Comparison of ENCODE assay signal across 18 cellular contexts in genomic region chr15:28269097-28269496, GRCh38.
"Had no signal": no experiment of that assay in that cellular context is flagged by ENCODE, and none has a peak within 500 bp of the region (broad histone marks: within the 10 kb centered on the region; RNA-seq: fewer than 3 reads in every experiment).

No MANE protein-coding gene starts in this region.

- H3K27ac ChIP-seq: esophagus squamous epithelium had no signal

- ATAC-seq: activated CD8-positive, alpha-beta T cell treated with anti-CD3 and anti-CD28 coated beads, Interleukin-2, amount 10 ng/mL, durations not matched to agents 7 days and 5 days had no signal

- H3K4me1 Mint-ChIP-seq: activated CD4-positive, alpha-beta T cell treated with anti-CD3 and anti-CD28 coated beads, Interleukin-2, amount 10 ng/mL, durations not matched to agents 24 days and 14 days; activated naive CD8-positive, alpha-beta T cell treated with anti-CD3 and anti-CD28 coated beads, Interleukin-2, amount 10 ng/mL, durations not matched to agents 7 days and 5 days had no signal

- H3K27me3 Mint-ChIP-seq: activated CD4-positive, alpha-beta T cell treated with anti-CD3 and anti-CD28 coated beads, Interleukin-2, amount 10 ng/mL, durations not matched to agents 24 days and 14 days; activated naive CD8-positive, alpha-beta T cell treated with anti-CD3 and anti-CD28 coated beads, Interleukin-2, amount 10 ng/mL, durations not matched to agents 7 days and 5 days; activated T-cell treated with anti-CD3 and anti-CD28 coated beads, Interleukin-2, amount 50 U/mL, for 24 hours; stimulated activated naive CD8-positive, alpha-beta T cell treated with anti-CD3 and anti-CD28 coated beads, Interleukin-15, Interleukin-2, amounts not matched to agents 100 ng/mL and 50 ng/mL, for 24 hours; type B pancreatic cell had no signal

- H3K9me3 Mint-ChIP-seq: activated CD4-positive, alpha-beta T cell treated with anti-CD3 and anti-CD28 coated beads, Interleukin-2, amount 10 ng/mL, durations not matched to agents 24 days and 14 days; activated naive CD8-positive, alpha-beta T cell treated with anti-CD3 and anti-CD28 coated beads, Interleukin-2, amount 10 ng/mL, durations not matched to agents 7 days and 5 days; activated T-cell treated with anti-CD3 and anti-CD28 coated beads, Interleukin-2, amount 50 U/mL, for 24 hours; activated T-helper 2 cell treated with anti-CD3 and anti-CD28 coated beads, Interferon-gamma antibody, Interleukin-2, Interleukin-4, amounts not matched to agents 10 μg/mL and 5 μg/mL and 100 μg/mL, durations not matched to agents 14 hours and 24 hours and 36 hours; nephron progenitor cell; stimulated activated naive CD8-positive, alpha-beta T cell treated with anti-CD3 and anti-CD28 coated beads, Interleukin-15, Interleukin-2, amounts not matched to agents 100 ng/mL and 50 ng/mL, for 24 hours; T-helper 2 cell treated with Interferon-gamma antibody and Interleukin-4, amounts not matched to agents 5 μg/mL and 100 μg/mL, for 36 hours; type B pancreatic cell had no signal

- H3K4me1 ChIP-seq: esophagus squamous epithelium had no signal

- H3K4me3 ChIP-seq: esophagus squamous epithelium had no signal

- H3K27me3 ChIP-seq: esophagus squamous epithelium had no signal

- H3K9me3 ChIP-seq: esophagus squamous epithelium had no signal

- H3K27ac Mint-ChIP-seq: activated CD4-positive, alpha-beta T cell treated with anti-CD3 and anti-CD28 coated beads, Interleukin-2, amount 10 ng/mL, durations not matched to agents 24 days and 14 days; activated CD8-positive, alpha-beta T cell treated with anti-CD3 and anti-CD28 coated beads, Interleukin-2, amount 10 ng/mL, durations not matched to agents 7 days and 5 days; activated naive CD8-positive, alpha-beta T cell treated with anti-CD3 and anti-CD28 coated beads, Interleukin-2, amount 10 ng/mL, durations not matched to agents 7 days and 5 days; activated T-cell treated with anti-CD3 and anti-CD28 coated beads, Interleukin-2, amount 50 U/mL, for 24 hours; activated T-helper 2 cell treated with anti-CD3 and anti-CD28 coated beads, Interferon-gamma antibody, Interleukin-2, Interleukin-4, amounts not matched to agents 10 μg/mL and 5 μg/mL and 100 μg/mL, durations not matched to agents 14 hours and 24 hours and 36 hours; nephron progenitor cell; stimulated activated naive CD8-positive, alpha-beta T cell treated with anti-CD3 and anti-CD28 coated beads, Interleukin-15, Interleukin-2, amounts not matched to agents 100 ng/mL and 50 ng/mL, for 24 hours; T-helper 2 cell treated with Interferon-gamma antibody and Interleukin-4, amounts not matched to agents 5 μg/mL and 100 μg/mL, for 36 hours; type B pancreatic cell had no signal

- DNase-seq: activated CD4-positive, alpha-beta T cell treated with anti-CD3 and anti-CD28 coated beads, Interleukin-2, amount 10 ng/mL, durations not matched to agents 24 days and 14 days; activated CD4-positive, CD25-positive, alpha-beta regulatory T cell; activated CD8-positive, alpha-beta T cell treated with anti-CD3 and anti-CD28 coated beads, Interleukin-2, amount 10 ng/mL, durations not matched to agents 7 days and 5 days; activated naive CD4-positive, alpha-beta T cell treated with Interleukin-2 at 50 U/mL for 16 hours; activated naive CD8-positive, alpha-beta T cell treated with anti-CD3 and anti-CD28 coated beads, Interleukin-2, amount 10 ng/mL, durations not matched to agents 7 days and 5 days; activated T-cell treated with anti-CD3 and anti-CD28 coated beads, Interleukin-2, amount 50 U/mL, for 24 hours; amygdala; central memory CD4-positive, alpha-beta T cell; esophagus squamous epithelium; hypothalamus; islet precursor cell; nephron progenitor cell; nucleus accumbens; stimulated activated CD4-positive, alpha-beta T cell treated with anti-CD3 and anti-CD28 coated beads, Interleukin-2, amount 100 ng/mL, for 24 hours had no signal

- H3K4me3 Mint-ChIP-seq: activated CD4-positive, alpha-beta T cell treated with anti-CD3 and anti-CD28 coated beads, Interleukin-2, amount 10 ng/mL, durations not matched to agents 24 days and 14 days; activated CD8-positive, alpha-beta T cell treated with anti-CD3 and anti-CD28 coated beads, Interleukin-2, amount 10 ng/mL, durations not matched to agents 7 days and 5 days; activated naive CD8-positive, alpha-beta T cell treated with anti-CD3 and anti-CD28 coated beads, Interleukin-2, amount 10 ng/mL, durations not matched to agents 7 days and 5 days; activated T-cell treated with anti-CD3 and anti-CD28 coated beads, Interleukin-2, amount 50 U/mL, for 24 hours; nephron progenitor cell; stimulated activated naive CD8-positive, alpha-beta T cell treated with anti-CD3 and anti-CD28 coated beads, Interleukin-15, Interleukin-2, amounts not matched to agents 100 ng/mL and 50 ng/mL, for 24 hours; T-helper 2 cell treated with Interferon-gamma antibody and Interleukin-4, amounts not matched to agents 5 μg/mL and 100 μg/mL, for 36 hours; type B pancreatic cell had no signal
